ENCODE assay signal across 8 cellular contexts in genomic region chr4:183905593-183906485, GRCh38. TPM values are rescaled to one million over a fixed set of nuclear protein-coding genes. Genes with fewer than 3 reads are reported as not detected.
DNase-seq lines count a peak whose midpoint lies in the region; ATAC-seq and TF ChIP-seq lines count a peak whose summit lies in the region.

No MANE protein-coding gene starts in this region.

- H3K4me1 Mint-ChIP-seq in activated naive CD8-positive, alpha-beta T cell treated with anti-CD3 and anti-CD28 coated beads, Interleukin-2, amount 10 ng/mL, durations not matched to agents 7 days and 5 days = no peaks in the 10 kb centered on the region
- H3K4me1 Mint-ChIP-seq in osteocyte (ENCODE audit: unreplicated experiment) = peaks cover 9% of the 10 kb centered on the region

- intact Hi-C loops in heart right ventricle (cut with DNase I) = loop anchor here in 7 of 10 donors (1.0 to 10.0 kb wide), 11 partner anchors 29 to 259 kb away; no protein-coding TSS in a partner anchor

- H3K4me3 ChIP-seq in KMS-11 (IDR thresholded peaks at IDR 0.05; ENCODE audit: insufficient read depth, low read depth, low read length) (peak overlapping the region; percentile 50), heart right ventricle (peak overlapping the region; percentile 51 to 93 (median 76))

- H3K36me3 Mint-ChIP-seq in activated naive CD8-positive, alpha-beta T cell treated with anti-CD3 and anti-CD28 coated beads, Interleukin-2, amount 10 ng/mL, durations not matched to agents 7 days and 5 days = no peaks in the 10 kb centered on the region
- H3K36me3 Mint-ChIP-seq in osteocyte (ENCODE audit: unreplicated experiment) = no peaks in the 10 kb centered on the region

- H3K4me3 Mint-ChIP-seq in activated naive CD8-positive, alpha-beta T cell treated with anti-CD3 and anti-CD28 coated beads, Interleukin-2, amount 10 ng/mL, durations not matched to agents 7 days and 5 days = peak overlapping the region; percentile 41
- H3K4me3 Mint-ChIP-seq in osteocyte (ENCODE audit: unreplicated experiment) = peak overlapping the region; percentile 74

- no peaks in the 10 kb centered on the region for H4K20me1 ChIP-seq in KMS-11 (ENCODE audit: insufficient read depth)

- TF ChIP-seq CTCF in KMS-11 (conservative IDR thresholded peaks at IDR 0.05; ENCODE audit: low read depth, low read length) = no peak
- TF ChIP-seq CTCF in heart right ventricle (IDR thresholded peaks at IDR 0.05) = no peak
- TF ChIP-seq CTCF in osteocyte (IDR thresholded peaks at IDR 0.05) = no peak

- DNase-seq in COLO668 (lab: John Stamatoyannopoulos, UW; ENCODE audit: unreplicated experiment) (peak; percentile 24), heart right ventricle (peak; percentile 43 to 44), osteocyte (ENCODE audit: extremely low spot score, unreplicated experiment) (no peak), DMS114 treated with DMSO at 0.1 percent for 48 hours (lab: John Stamatoyannopoulos, UW; ENCODE audit: unreplicated experiment) (no peak)
- DNase-seq in activated naive CD8-positive, alpha-beta T cell treated with anti-CD3 and anti-CD28 coated beads, Interleukin-2, amount 10 ng/mL, durations not matched to agents 7 days and 5 days = peak; percentile 42

- peak overlapping the region; percentile 100 for H2AFZ ChIP-seq in KMS-11 (ENCODE audit: low read depth)

- H3K9me3 Mint-ChIP-seq in activated naive CD8-positive, alpha-beta T cell treated with anti-CD3 and anti-CD28 coated beads, Interleukin-2, amount 10 ng/mL, durations not matched to agents 7 days and 5 days = no peaks in the 10 kb centered on the region
- no peaks in the 10 kb centered on the region for H3K9me3 Mint-ChIP-seq in osteocyte (ENCODE audit: unreplicated experiment)

- H3K36me3 ChIP-seq in KMS-11 (ENCODE audit: insufficient read depth) (no peaks in the 10 kb centered on the region), heart right ventricle (no peaks in the 10 kb centered on the region)

- no peaks in the 10 kb centered on the region for H3K9me3 ChIP-seq in heart right ventricle

- H3K27me3 ChIP-seq in KMS-11 (ENCODE audit: insufficient read depth, low read depth) (no peaks in the 10 kb centered on the region), heart right ventricle (peaks cover 0 to 44% (median 0%) of the 10 kb centered on the region in 7 donors)

- POLR2A ChIA-PET in activated naive CD8-positive, alpha-beta T cell treated with anti-CD3 and anti-CD28 coated beads, Interleukin-2, amount 10 ng/mL, durations not matched to agents 7 days and 5 days (lab: Charles Lee) = no interaction called here

- peaks cover 8% of the 10 kb centered on the region for H3K4me1 ChIP-seq in KMS-11 (ENCODE audit: low read depth, poor library complexity, severe bottlenecking)
- peaks cover 0 to 54% (median 25%) of the 10 kb centered on the region in 9 donors for H3K4me1 ChIP-seq in heart right ventricle

- peak overlapping the region; percentile 63 for H3K4me2 ChIP-seq in KMS-11

- 0 to 1% methylated on average over 92 to 93 of the region's 93 CpGs for WGBS in heart right ventricle, 2 donors

- ATAC-seq in activated naive CD8-positive, alpha-beta T cell treated with anti-CD3 and anti-CD28 coated beads, Interleukin-2, amount 10 ng/mL, durations not matched to agents 7 days and 5 days (ENCODE audit: low read depth) = peak; percentile 33
- ATAC-seq in heart right ventricle (peak; percentile 67 to 84 (median 76)), GM18519 (IDR thresholded peaks at IDR 0.05; ENCODE audit: low FRiP score, unreplicated experiment) (no peak), GM18870 (IDR thresholded peaks at IDR 0.05; ENCODE audit: unreplicated experiment) (no peak)

- peak overlapping the region; percentile 34; the same call in 1 of the 2 replicates for H3K9ac ChIP-seq in KMS-11

- peaks cover 71% of the 10 kb centered on the region for H3K27me3 Mint-ChIP-seq in activated naive CD8-positive, alpha-beta T cell treated with anti-CD3 and anti-CD28 coated beads, Interleukin-2, amount 10 ng/mL, durations not matched to agents 7 days and 5 days
- peaks cover 66% of the 10 kb centered on the region for H3K27me3 Mint-ChIP-seq in osteocyte (ENCODE audit: unreplicated experiment)

- H3K27ac ChIP-seq in KMS-11 = no peak overlapping the region
- peak overlapping the region; percentile 77 to 92 (median 89) for H3K27ac ChIP-seq in heart right ventricle

- H3K79me2 ChIP-seq in KMS-11 (ENCODE audit: insufficient read depth, low read depth) = no peaks in the 10 kb centered on the region

- H3K27ac Mint-ChIP-seq in activated naive CD8-positive, alpha-beta T cell treated with anti-CD3 and anti-CD28 coated beads, Interleukin-2, amount 10 ng/mL, durations not matched to agents 7 days and 5 days = no peak overlapping the region
- no peak overlapping the region for H3K27ac Mint-ChIP-seq in osteocyte (ENCODE audit: unreplicated experiment)

RNA-seq across cellular contexts. Expression of gene STOX2, which starts 0.7 kb away (rescaled TPM):
- total RNA-seq in activated naive CD8-positive, alpha-beta T cell treated with anti-CD3 and anti-CD28 coated beads, Interleukin-2, amount 10 ng/mL, durations not matched to agents 7 days and 5 days = not detected
- total RNA-seq in heart right ventricle = 10 to 100 TPM in 9 of 10 donors, 1 to 10 TPM in 1; 8.3 to 25.5 (median 13.9) TPM
- 1 to 10 TPM; 2.2 to 3.1 TPM for polyA plus RNA-seq in heart right ventricle
- 0.19 and 0.68 TPM in 2 replicates for total RNA-seq in osteocyte

Comparison
In these comparisons a context has a peak if more than half of its experiments do, and no peak if none do; other contexts are left out.
1. DNase-seq: peak in COLO668 (single experiment), activated naive CD8-positive, alpha-beta T cell treated with anti-CD3 and anti-CD28 coated beads, Interleukin-2, amount 10 ng/mL, durations not matched to agents 7 days and 5 days (single experiment) and heart right ventricle (2 of 2); none in osteocyte (single experiment) and DMS114 treated with DMSO at 0.1 percent for 48 hours (single experiment).
2. ATAC-seq: peak in activated naive CD8-positive, alpha-beta T cell treated with anti-CD3 and anti-CD28 coated beads, Interleukin-2, amount 10 ng/mL, durations not matched to agents 7 days and 5 days (single experiment) and heart right ventricle (8 of 8); none in GM18519 (single experiment) and GM18870 (single experiment).